Comparison of ENCODE assay signal across 8 cellular contexts in genomic region chr7:74092964-74093339, GRCh38. TPM values are rescaled to one million over a fixed set of nuclear protein-coding genes. Genes with fewer than 3 reads are reported as not detected.
A peak's percentile ranks its signal among the peaks of the same experiment; 100 is the strongest.
DNase-seq lines count a peak whose midpoint lies in the region; ATAC-seq and TF ChIP-seq lines count a peak whose summit lies in the region.

No MANE protein-coding gene starts in this region.

- peaks cover 9% of the 10 kb centered on the region for H3K9me3 ChIP-seq in adipocyte (ENCODE audit: control insufficient read depth, low read length)

- H3K4me3 ChIP-seq in adipocyte (ENCODE audit: low read length): no peak overlapping the region

- ATAC-seq in HG03159 (IDR thresholded peaks at IDR 0.05; ENCODE audit: unreplicated experiment): peak; percentile 43
- peak; percentile 36 for ATAC-seq in memory B cell (ENCODE audit: low read depth)

- no peaks in the 10 kb centered on the region for H3K27me3 Mint-ChIP-seq in CD14-positive monocyte (ENCODE audit: low read depth in 3 of 3)
- H3K27me3 Mint-ChIP-seq in memory B cell: no peaks in the 10 kb centered on the region

- peaks cover 26 to 31% of the 10 kb centered on the region in 2 donors for H3K36me3 Mint-ChIP-seq in CD14-positive monocyte
- H3K36me3 Mint-ChIP-seq in memory B cell: peaks cover 4% of the 10 kb centered on the region

- H3K9me3 Mint-ChIP-seq in CD14-positive monocyte: peaks cover 0 to 6% (median 2%) of the 10 kb centered on the region in 7 donors
- H3K9me3 Mint-ChIP-seq in memory B cell: no peaks in the 10 kb centered on the region

- H3K9ac ChIP-seq in adipocyte (ENCODE audit: low read length): peak overlapping the region; percentile 36

- H3K27me3 ChIP-seq in adipocyte (replicated peaks; ENCODE audit: control insufficient read depth, insufficient read depth, low read length): no peaks in the 10 kb centered on the region

- H3K4me3 Mint-ChIP-seq in CD14-positive monocyte (peak overlapping the region; percentile 89 to 96), memory B cell (peak overlapping the region; percentile 95)

- H3K4me1 Mint-ChIP-seq in CD14-positive monocyte: peaks cover 23% of the 10 kb centered on the region
- peaks cover 20% of the 10 kb centered on the region for H3K4me1 Mint-ChIP-seq in memory B cell

- peak overlapping the region; percentile 93 to 97 (median 95) for H3K27ac Mint-ChIP-seq in CD14-positive monocyte
- H3K27ac Mint-ChIP-seq in memory B cell: peak overlapping the region; percentile 95

- intact Hi-C loops in CD14-positive monocyte (cut with micrococcal nuclease): loop anchor here in 1 of 2 donors (1.0 to 5.0 kb wide), 2 partner anchors 9 to 79 kb away; partner anchors contain the start of gene EIF4H

- H3K36me3 ChIP-seq in adipocyte (ENCODE audit: control insufficient read depth, insufficient read depth, low read length, severe bottlenecking): peaks cover 12% of the 10 kb centered on the region

- peak; percentile 65 for DNase-seq in CD14-positive monocyte (ENCODE audit: low spot score)
- DNase-seq in GM19240 (ENCODE audit: insufficient read length, low spot score): peak; percentile 61
- no peak for DNase-seq in adipocyte (ENCODE audit: low read depth)
- DNase-seq in memory B cell (ENCODE audit: low spot score in 2 of 2): no peak
- DNase-seq in HUDEP-2 (lab: John Stamatoyannopoulos, UW; ENCODE audit: unreplicated experiment in 76 of 76): no peak
- DNase-seq in activated effector memory CD4-positive, alpha-beta T cell treated with anti-CD3 and anti-CD28 coated beads, Interleukin-2, amount 50 U/mL, for 16 hours: no peak
- no peak for DNase-seq in DMS79 (lab: John Stamatoyannopoulos, UW)

- TF ChIP-seq CTCF in CD14-positive monocyte (IDR thresholded peaks at IDR 0.05): no peak

- peaks cover 30% of the 10 kb centered on the region for H3K4me1 ChIP-seq in adipocyte (ENCODE audit: control insufficient read depth, insufficient read depth, low read length)

RNA-seq across cellular contexts. Expression of gene LIMK1, which starts 9.3 kb away (rescaled TPM):
- polyA plus RNA-seq in CD14-positive monocyte: 10 to 100 TPM; 12.6 to 13.9 TPM

Comparison
In these comparisons a context has a peak if more than half of its experiments do, and no peak if none do; other contexts are left out.
1. DNase-seq: peak in CD14-positive monocyte (single experiment) and GM19240 (single experiment); none in adipocyte (single experiment), memory B cell (0 of 2), HUDEP-2 (0 of 76), activated effector memory CD4-positive, alpha-beta T cell treated with anti-CD3 and anti-CD28 coated beads, Interleukin-2, amount 50 U/mL, for 16 hours (single experiment) and DMS79 (single experiment).